In genomic region chr18:13530879-13531387, GRCh38 we compare ENCODE assay signal across 8 cellular contexts.
A peak's percentile ranks its signal among the peaks of the same experiment; 100 is the strongest.
DNase-seq lines count a peak whose midpoint lies in the region; ATAC-seq, FAIRE-seq and TF ChIP-seq lines count a peak whose summit lies in the region.

No MANE protein-coding gene starts in this region.

- in situ Hi-C loops in K562 (cut with MboI), result no loop called here

- intact Hi-C loops in K562 (cut with micrococcal nuclease), result no loop called here

- POLR2A ChIA-PET in K562 (lab: Yijun Ruan, JAX), result no interaction called here

- H3K9ac ChIP-seq in K562 (ENCODE audit: insufficient read depth in 1 of 2, low read depth in 2 of 2, low read length in 2 of 2) (no peak overlapping the region), keratinocyte (ENCODE audit: control insufficient read depth, extremely low read depth, insufficient read depth, low read length) (no peak overlapping the region)

- TF ChIP-seq EP300 in K562 (IDR thresholded peaks at IDR 0.05; ENCODE audit: low read length), result no peak

- peak; percentile 64 for ATAC-seq in K562
- ATAC-seq in stimulated activated naive B cell treated with anti-CD40 and anti-IgM and Interleukin-4, amounts not matched to agents 10 μg/mL and 1 μg/mL and 100 μg/mL, for 72 hours (replicated peaks), result peak; percentile 74 to 87
- ATAC-seq in GM18505 (IDR thresholded peaks at IDR 0.05; ENCODE audit: unreplicated experiment), result no peak

- dilution Hi-C loops in keratinocyte (cut with MboI; ENCODE audit: extremely low pct_ligation_motif_present, low sequenced_read_pairs), result no loop called here

- H3K4me1 Mint-ChIP-seq in stimulated activated naive B cell treated with anti-CD40 and anti-IgM and Interleukin-4, amounts not matched to agents 10 μg/mL and 1 μg/mL and 100 μg/mL, for 72 hours, result peaks cover 13 to 38% of the 10 kb centered on the region in 2 donors

- H4K20me1 ChIP-seq in K562 (replicated peaks; ENCODE audit: control insufficient read depth, insufficient read depth, low read length) (no peaks in the 10 kb centered on the region), keratinocyte (ENCODE audit: control insufficient read depth, extremely low read depth, insufficient read depth, low read length) (no peaks in the 10 kb centered on the region)

- H3K4me2 ChIP-seq in K562 (ENCODE audit: insufficient read depth, low read length) (no peak overlapping the region), keratinocyte (ENCODE audit: control insufficient read depth, extremely low read depth, insufficient read depth, low read depth, low read length) (no peak overlapping the region)

- TF ChIP-seq CTCF in K562 (IDR thresholded peaks at IDR 0.05 in 2 of 3, conservative IDR thresholded peaks at IDR 0.05 in 1 of 3; ENCODE audit: insufficient read depth in 2 of 3, low read depth in 1 of 3, low read length in 3 of 3) (peak in 2 of 3 experiments; percentile 23 to 37; a peak in 2 of 6 replicates), keratinocyte (optimal IDR thresholded peaks at IDR 0.05 in 1 of 3, IDR thresholded peaks at IDR 0.05 in 1 of 3, conservative IDR thresholded peaks at IDR 0.05 in 1 of 3; ENCODE audit: extremely low read depth in 1 of 3, insufficient read depth in 2 of 3, low read length in 3 of 3) (peak in 2 of 3 experiments; percentile 54 to 68)

- CTCF ChIA-PET in K562 (lab: Yijun Ruan, JAX; ENCODE audit: low intra/inter-chr PET ratio), result no interaction called here

- BruUV-seq in K562 (replicated peaks; lab: Mats Ljungman, UMichigan), result no TSS peak

- H3K4me3 ChIP-seq in MG63 (no peak overlapping the region), K562 (no peak overlapping the region), keratinocyte (ENCODE audit: control insufficient read depth in 2 of 3, extremely low read depth in 1 of 3, insufficient read depth in 2 of 3, low read depth in 1 of 3, low read length in 3 of 3) (no peak overlapping the region)

- H3K9me3 Mint-ChIP-seq in stimulated activated naive B cell treated with anti-CD40 and anti-IgM and Interleukin-4, amounts not matched to agents 10 μg/mL and 1 μg/mL and 100 μg/mL, for 72 hours, result no peaks in the 10 kb centered on the region

- no peaks in the 10 kb centered on the region for H3K79me2 ChIP-seq in K562 (ENCODE audit: control insufficient read depth, insufficient read depth, low read length)
- H3K79me2 ChIP-seq in keratinocyte (ENCODE audit: control insufficient read depth, insufficient read depth, low read length), result no peaks in the 10 kb centered on the region

- H3K9me1 ChIP-seq in K562 (ENCODE audit: control insufficient read depth, insufficient read depth, low read length) (no peaks in the 10 kb centered on the region), keratinocyte (ENCODE audit: control insufficient read depth, extremely low read depth, insufficient read depth, low read length) (no peaks in the 10 kb centered on the region)

- H3K36me3 ChIP-seq in MG63 (no peaks in the 10 kb centered on the region), K562 (ENCODE audit: control insufficient read depth, insufficient read depth, low read length) (no peaks in the 10 kb centered on the region), keratinocyte (ENCODE audit: control insufficient read depth in 2 of 2, extremely low read depth in 1 of 2, insufficient read depth in 2 of 2, low read length in 2 of 2) (no peaks in the 10 kb centered on the region)

- no peaks in the 10 kb centered on the region for H3K4me1 ChIP-seq in K562 (replicated peaks in 1 of 2; ENCODE audit: control insufficient read depth in 2 of 2, insufficient read depth in 2 of 2, low read length in 2 of 2)
- H3K4me1 ChIP-seq in keratinocyte (ENCODE audit: control insufficient read depth, extremely low read depth, insufficient read depth, low read length), result no peaks in the 10 kb centered on the region

- TF ChIP-seq POLR2A in K562 (conservative IDR thresholded peaks at IDR 0.05) (no peak), GM18505 (IDR thresholded peaks at IDR 0.05; ENCODE audit: borderline replicate concordance, extremely low read depth, insufficient read depth, insufficient read length) (no peak)

- DNase-seq in NCI-H2171 treated with DMSO at 0.1 percent for 48 hours (lab: John Stamatoyannopoulos, UW), result peak; percentile 4
- DNase-seq in NCI-H2171 (lab: John Stamatoyannopoulos, UW), result no peak
- DNase-seq in MG63, result peak; percentile 37
- DNase-seq in K562 (ENCODE audit: extremely low read depth in 1 of 4, low spot score in 3 of 4), result no peak
- DNase-seq in keratinocyte (ENCODE audit: low read depth, low spot score), result no peak
- DNase-seq in stimulated activated naive B cell treated with anti-CD40 and anti-IgM and Interleukin-4, amounts not matched to agents 10 μg/mL and 1 μg/mL and 100 μg/mL, for 72 hours, result no peak
- no peak for DNase-seq in stimulated activated naive CD4-positive, alpha-beta T cell treated with Interleukin-2 at 50 U/mL for 16 hours (lab: John Stamatoyannopoulos, UW)

- H3K9me3 ChIP-seq in MG63, result no peaks in the 10 kb centered on the region
- H3K9me3 ChIP-seq in K562 (replicated peaks; ENCODE audit: control insufficient read depth, insufficient read depth, low read depth, low read length), result no peaks in the 10 kb centered on the region
- no peaks in the 10 kb centered on the region for H3K9me3 ChIP-seq in keratinocyte (ENCODE audit: control insufficient read depth, low read depth, low read length)

- FAIRE-seq in K562 (lab: Jason Lieb, UNC) (no peak), keratinocyte (lab: Jason Lieb, UNC) (no peak)

- no peaks in the 10 kb centered on the region for H3K27me3 Mint-ChIP-seq in stimulated activated naive B cell treated with anti-CD40 and anti-IgM and Interleukin-4, amounts not matched to agents 10 μg/mL and 1 μg/mL and 100 μg/mL, for 72 hours

- 9% methylated on average over 7 of the region's 7 CpGs for WGBS in K562 (ENCODE audit: insufficient coverage, low coverage, missing lambda C conversion rate)

- H3K27me3 ChIP-seq in MG63 (no peaks in the 10 kb centered on the region), K562 (ENCODE audit: control insufficient read depth in 2 of 2, insufficient read depth in 2 of 2, low read length in 2 of 2) (peaks cover 7 to 18% of the 10 kb centered on the region in 2 experiments), keratinocyte (ENCODE audit: control insufficient read depth, extremely low read depth, insufficient read depth, low read length) (no peaks in the 10 kb centered on the region)

- peaks cover 3 to 11% of the 10 kb centered on the region in 2 donors for H3K36me3 Mint-ChIP-seq in stimulated activated naive B cell treated with anti-CD40 and anti-IgM and Interleukin-4, amounts not matched to agents 10 μg/mL and 1 μg/mL and 100 μg/mL, for 72 hours

- H3K4me3 Mint-ChIP-seq in stimulated activated naive B cell treated with anti-CD40 and anti-IgM and Interleukin-4, amounts not matched to agents 10 μg/mL and 1 μg/mL and 100 μg/mL, for 72 hours, result no peak overlapping the region

- H2AFZ ChIP-seq in K562 (ENCODE audit: low read depth, low read length) (no peak overlapping the region), keratinocyte (ENCODE audit: control insufficient read depth, low read length) (no peak overlapping the region)

- peak in 1 of 2 experiments; percentile 33; a peak in 2 of 4 replicates for TF ChIP-seq RAD21 in K562 (CRISPR knock-in tag; conservative IDR thresholded peaks at IDR 0.05 in 1 of 2, IDR thresholded peaks at IDR 0.05 in 1 of 2)

- no peak overlapping the region for H3K27ac Mint-ChIP-seq in stimulated activated naive B cell treated with anti-CD40 and anti-IgM and Interleukin-4, amounts not matched to agents 10 μg/mL and 1 μg/mL and 100 μg/mL, for 72 hours

- H3K27ac ChIP-seq in K562 (ENCODE audit: extremely low read depth, low read depth, low read length) (no peak overlapping the region), keratinocyte (ENCODE audit: control insufficient read depth, insufficient read depth, low read length) (no peak overlapping the region)

TF ChIP-seq in K562, 482 proteins besides CTCF, POLR2A, EP300 and RAD21 (continues in another document):
- TF ChIP-seq SNIP1 (IDR thresholded peaks at IDR 0.05; ENCODE audit: low read depth) (no peak), NR0B1 (IDR thresholded peaks at IDR 0.05; ENCODE audit: partially characterized antibody) (no peak), TBL1XR1 (IDR thresholded peaks at IDR 0.05; ENCODE audit: low read length in 2 of 2) (no peak), DACH1 (IDR thresholded peaks at IDR 0.05; ENCODE audit: partially characterized antibody) (no peak), MTA2 (IDR thresholded peaks at IDR 0.05; ENCODE audit: low read depth) (no peak), EZH2 (IDR thresholded peaks at IDR 0.05; ENCODE audit: borderline replicate concordance, low read depth, low read length) (no peak), HMG20A (CRISPR knock-in tag; conservative IDR thresholded peaks at IDR 0.05) (no peak), ZBTB8A (IDR thresholded peaks at IDR 0.05; ENCODE audit: partially characterized antibody) (no peak), HDAC1 (IDR thresholded peaks at IDR 0.05) (no peak), ARID1B (IDR thresholded peaks at IDR 0.05) (no peak), ZKSCAN3 (CRISPR knock-in tag; IDR thresholded peaks at IDR 0.05) (no peak)
- TF ChIP-seq, protein P1, sequence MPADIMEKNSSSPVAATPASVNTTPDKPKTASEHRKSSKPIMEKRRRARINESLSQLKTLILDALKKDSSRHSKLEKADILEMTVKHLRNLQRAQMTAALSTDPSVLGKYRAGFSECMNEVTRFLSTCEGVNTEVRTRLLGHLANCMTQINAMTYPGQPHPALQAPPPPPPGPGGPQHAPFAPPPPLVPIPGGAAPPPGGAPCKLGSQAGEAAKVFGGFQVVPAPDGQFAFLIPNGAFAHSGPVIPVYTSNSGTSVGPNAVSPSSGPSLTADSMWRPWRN (IDR thresholded peaks at IDR 0.05; ENCODE audit: low read depth), result no peak

Comparison
In these comparisons a context has a peak if more than half of its experiments do, and no peak if none do; other contexts are left out.
1. DNase-seq: peak in NCI-H2171 treated with DMSO at 0.1 percent for 48 hours (single experiment) and MG63 (single experiment); none in NCI-H2171 (single experiment), K562 (0 of 4), keratinocyte (single experiment), stimulated activated naive B cell treated with anti-CD40 and anti-IgM and Interleukin-4, amounts not matched to agents 10 μg/mL and 1 μg/mL and 100 μg/mL, for 72 hours (single experiment) and stimulated activated naive CD4-positive, alpha-beta T cell treated with Interleukin-2 at 50 U/mL for 16 hours (single experiment).